Comparison of ENCODE assay signal across 16 cellular contexts in the genomic region with DNA sequence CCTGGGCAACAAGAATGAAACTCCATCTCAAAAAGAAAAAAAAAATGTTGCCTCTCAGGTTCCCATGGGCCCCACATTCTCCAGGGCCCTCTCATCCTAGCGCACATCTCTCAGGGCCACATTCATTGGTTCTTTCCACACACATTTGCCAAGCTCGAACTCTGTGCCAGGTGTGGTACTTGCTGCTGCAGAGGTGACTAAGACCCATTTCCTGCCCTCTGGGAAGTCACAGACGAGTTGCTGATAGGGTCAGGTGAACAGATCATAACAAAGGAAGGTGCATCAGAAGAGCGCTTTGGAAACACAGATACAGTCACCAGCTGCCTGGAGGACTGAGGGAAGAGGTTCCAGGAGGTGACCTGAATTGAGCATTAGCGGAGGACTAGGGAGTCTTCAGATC. TPM values are rescaled to one million over a fixed set of nuclear protein-coding genes. Genes with fewer than 3 reads are reported as not detected.
A peak's percentile ranks its signal among the peaks of the same experiment; 100 is the strongest.
DNase-seq lines count a peak whose midpoint lies in the region; ATAC-seq and TF ChIP-seq lines count a peak whose summit lies in the region.
"Had no signal": no experiment of that assay in that cellular context is flagged by ENCODE, and none has a peak within 500 bp of the region (broad histone marks: within the 10 kb centered on the region; RNA-seq: fewer than 3 reads in every experiment).

No MANE protein-coding gene starts in this region.

- H3K9me3 Mint-ChIP-seq in stimulated activated memory B cell treated with anti-CD40 and anti-IgM and Interleukin-4, amounts not matched to agents 10 μg/mL and 1 μg/mL and 100 μg/mL, for 72 hours = no peaks in the 10 kb centered on the region
- H3K9me3 Mint-ChIP-seq: central memory CD8-positive, alpha-beta T cell had no signal

- H3K4me1 ChIP-seq in RWPE2 (ENCODE audit: insufficient read depth, poor library complexity, severe bottlenecking) (peaks cover 10% of the 10 kb centered on the region), esophagus muscularis mucosa (peaks cover 0 to 6% (median 5%) of the 10 kb centered on the region in 4 donors)

- intact Hi-C loops in esophagus muscularis mucosa (cut with DNase I) = no loop called here

- H3K4me1 Mint-ChIP-seq in stimulated activated memory B cell treated with anti-CD40 and anti-IgM and Interleukin-4, amounts not matched to agents 10 μg/mL and 1 μg/mL and 100 μg/mL, for 72 hours = peaks cover 34% of the 10 kb centered on the region

- H3K36me3 Mint-ChIP-seq in stimulated activated memory B cell treated with anti-CD40 and anti-IgM and Interleukin-4, amounts not matched to agents 10 μg/mL and 1 μg/mL and 100 μg/mL, for 72 hours = no peaks in the 10 kb centered on the region

- peak; percentile 86 for ATAC-seq in RWPE2 (ENCODE audit: low read depth)
- no peak for ATAC-seq in stimulated activated memory B cell treated with anti-CD40 and anti-IgM and Interleukin-4, amounts not matched to agents 10 μg/mL and 1 μg/mL and 100 μg/mL, for 72 hours
- ATAC-seq: HCT116 had no signal

- peaks cover 5% of the 10 kb centered on the region for H3K27me3 Mint-ChIP-seq in stimulated activated memory B cell treated with anti-CD40 and anti-IgM and Interleukin-4, amounts not matched to agents 10 μg/mL and 1 μg/mL and 100 μg/mL, for 72 hours

- 78% methylated on average over 5 of the region's 5 CpGs for WGBS in esophagus muscularis mucosa

- H3K27ac ChIP-seq in RWPE2 (ENCODE audit: poor library complexity, severe bottlenecking) = peak overlapping the region; percentile 54
- H3K27ac ChIP-seq in esophagus muscularis mucosa (replicated peaks in 1 of 4) = no peak overlapping the region
- H3K27ac ChIP-seq: right atrium auricular region had no signal

- H3K4me3 ChIP-seq in RWPE2 (ENCODE audit: severe bottlenecking) (no peak overlapping the region), esophagus muscularis mucosa (no peak overlapping the region)
- H3K4me3 ChIP-seq: right atrium auricular region had no signal

- H3K27me3 ChIP-seq in RWPE2 (ENCODE audit: insufficient read depth, poor library complexity, severe bottlenecking) (no peaks in the 10 kb centered on the region), esophagus muscularis mucosa (peaks cover 0 to 40% (median 0%) of the 10 kb centered on the region in 4 donors)
- H3K27me3 ChIP-seq: right atrium auricular region had no signal

- H3K27ac Mint-ChIP-seq in stimulated activated memory B cell treated with anti-CD40 and anti-IgM and Interleukin-4, amounts not matched to agents 10 μg/mL and 1 μg/mL and 100 μg/mL, for 72 hours = peak overlapping the region; percentile 9

- no peak for TF ChIP-seq POLR2A in esophagus muscularis mucosa (IDR thresholded peaks at IDR 0.05; ENCODE audit: low read depth)

- TF ChIP-seq CTCF in RWPE2 (IDR thresholded peaks at IDR 0.05; ENCODE audit: poor library complexity, severe bottlenecking) = no peak
- TF ChIP-seq CTCF in GM10266 (IDR thresholded peaks at IDR 0.05; ENCODE audit: control insufficient read depth, insufficient read depth, low read depth, missing control alignments) = no peak
- no peak for TF ChIP-seq CTCF in esophagus muscularis mucosa (IDR thresholded peaks at IDR 0.05)

- H3K36me3 ChIP-seq in RWPE2 (ENCODE audit: low read depth) = no peaks in the 10 kb centered on the region
- H3K36me3 ChIP-seq in esophagus muscularis mucosa = no peaks in the 10 kb centered on the region
- H3K36me3 ChIP-seq: right atrium auricular region had no signal

- no peak overlapping the region for H3K4me3 Mint-ChIP-seq in stimulated activated memory B cell treated with anti-CD40 and anti-IgM and Interleukin-4, amounts not matched to agents 10 μg/mL and 1 μg/mL and 100 μg/mL, for 72 hours
- H3K4me3 Mint-ChIP-seq: central memory CD8-positive, alpha-beta T cell had no signal

- no peak for TF ChIP-seq EP300 in esophagus muscularis mucosa (IDR thresholded peaks at IDR 0.05)

- DNase-seq in stimulated activated CD8-positive, alpha-beta memory T cell treated with anti-CD3 and anti-CD28 coated beads, Interleukin-12 subunit alpha, Interleukin-12 subunit beta, amount 100 ng/mL, for 1 hour (ENCODE audit: low read depth) = peak; percentile 35
- DNase-seq in stimulated activated CD8-positive, alpha-beta memory T cell treated with anti-CD3 and anti-CD28 coated beads, Interleukin-4, amount 100 ng/mL, for 48 hours = no peak
- peak; percentile 87 for DNase-seq in RWPE2 (ENCODE audit: low spot score)
- peak; percentile 34 for DNase-seq in activated naive CD4-positive, alpha-beta T cell treated with anti-CD3 and anti-CD28 coated beads, Interleukin-2, amount 50 U/mL, for 16 hours
- DNase-seq in kidney glomerular epithelial cell (lab: John Stamatoyannopoulos, UW) = no peak
- no peak for DNase-seq in GM10266 (ENCODE audit: extremely low spot score)
- DNase-seq in esophagus muscularis mucosa (ENCODE audit: extremely low spot score) = no peak
- DNase-seq: C1 segment of cervical spinal cord, NCI-H446 treated with DMSO at 0.1 percent for 48 hours had no signal

- H3K9me3 ChIP-seq in RWPE2 (ENCODE audit: severe bottlenecking) = no peaks in the 10 kb centered on the region
- H3K9me3 ChIP-seq in esophagus muscularis mucosa = no peaks in the 10 kb centered on the region
- H3K9me3 ChIP-seq: right atrium auricular region had no signal

RNA-seq across cellular contexts. Expression of gene GSDMA, which starts 1.0 kb away (rescaled TPM):
- under 1 TPM in 3 of 4 donors, not detected in 1; 0.11 to 0.99 (median 0.45) TPM for total RNA-seq in esophagus muscularis mucosa
- total RNA-seq: endothelial cell of umbilical vein, kidney epithelial cell, RPMI7951 had no signal

RNA-seq across cellular contexts. Expression of gene PSMD3, which starts 16.8 kb away (rescaled TPM):
- 100 to 1,000 TPM in 1 of 4 donors, 10 to 100 TPM in 3; 58.1 to 117 (median 84.0) TPM for total RNA-seq in esophagus muscularis mucosa

RNA-seq across cellular contexts. Expression of gene LRRC3C, which starts 36.3 kb away (rescaled TPM):
- total RNA-seq in esophagus muscularis mucosa = not detected
- total RNA-seq: endothelial cell of umbilical vein, kidney epithelial cell, right atrium auricular region, RPMI7951 had no signal

RNA-seq across cellular contexts. Expression of gene ORMDL3, which starts 36.4 kb away (rescaled TPM):
- 10 to 100 TPM; 33.2 to 68.6 (median 45.9) TPM for total RNA-seq in esophagus muscularis mucosa

RNA-seq across cellular contexts. Expression of gene GSDMB, which starts 45.4 kb away (rescaled TPM):
- total RNA-seq in esophagus muscularis mucosa = 1 to 10 TPM; 1.7 to 7.1 (median 2.7) TPM

Comparison
In these comparisons a context has a peak if more than half of its experiments do, and no peak if none do; other contexts are left out.
1. DNase-seq: peak in stimulated activated CD8-positive, alpha-beta memory T cell treated with anti-CD3 and anti-CD28 coated beads, Interleukin-12 subunit alpha, Interleukin-12 subunit beta, amount 100 ng/mL, for 1 hour (single experiment), RWPE2 (single experiment) and activated naive CD4-positive, alpha-beta T cell treated with anti-CD3 and anti-CD28 coated beads, Interleukin-2, amount 50 U/mL, for 16 hours (single experiment); none in stimulated activated CD8-positive, alpha-beta memory T cell treated with anti-CD3 and anti-CD28 coated beads, Interleukin-4, amount 100 ng/mL, for 48 hours (single experiment), kidney glomerular epithelial cell (single experiment), GM10266 (single experiment) and esophagus muscularis mucosa (single experiment).